ENCODE assay signal across 16 cellular contexts in the genomic region with DNA sequence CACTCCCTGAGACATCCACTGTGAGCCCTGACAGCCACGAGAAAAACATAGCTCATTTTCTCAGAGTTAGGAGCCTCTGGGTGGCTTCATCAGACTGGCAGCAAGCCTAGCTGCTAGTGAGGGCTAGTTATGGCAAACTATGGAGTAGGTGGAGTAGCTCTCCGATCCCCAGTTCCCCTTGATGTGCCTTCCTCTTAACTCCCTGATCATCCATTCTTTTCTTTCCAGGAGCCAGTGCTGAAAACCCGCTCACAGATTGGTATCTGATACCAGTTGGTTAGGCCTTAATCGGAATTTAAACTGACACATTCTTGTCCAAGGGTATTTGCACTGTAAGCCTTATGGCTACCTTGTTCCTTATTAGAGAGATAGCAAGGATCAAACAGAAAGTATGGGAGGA. TPM values are rescaled to one million over a fixed set of nuclear protein-coding genes. Genes with fewer than 3 reads are reported as not detected.
DNase-seq lines count a peak whose midpoint lies in the region; ATAC-seq and TF ChIP-seq lines count a peak whose summit lies in the region.
"Had no signal": no experiment of that assay in that cellular context is flagged by ENCODE, and none has a peak within 500 bp of the region (broad histone marks: within the 10 kb centered on the region; RNA-seq: fewer than 3 reads in every experiment).

No MANE protein-coding gene starts in this region.

- H2AFZ ChIP-seq in SK-N-SH (ENCODE audit: low read depth) (no peak overlapping the region), parathyroid adenoma (peak overlapping the region; percentile 60)

- peaks cover 5% of the 10 kb centered on the region for H3F3A ChIP-seq in SK-N-SH (replicated peaks; ENCODE audit: insufficient read depth)

- no peak overlapping the region for H3K4me3 ChIP-seq in SK-N-SH (ENCODE audit: low read depth in 2 of 2, low read length in 1 of 2)
- H3K4me3 ChIP-seq in esophagus muscularis mucosa, result no peak overlapping the region
- H3K4me3 ChIP-seq in parathyroid adenoma (ENCODE audit: low read depth, low read length), result no peak overlapping the region
- H3K4me3 ChIP-seq: BLaER1, HAP-1 had no signal

- TF ChIP-seq RAD21 in SK-N-SH (IDR thresholded peaks at IDR 0.05; ENCODE audit: low read length), result no peak

- no peak for TF ChIP-seq POLR2A in esophagus muscularis mucosa (IDR thresholded peaks at IDR 0.05; ENCODE audit: low read depth)

- TF ChIP-seq EP300 in SK-N-SH (IDR thresholded peaks at IDR 0.05; ENCODE audit: borderline replicate concordance in 1 of 2, low read depth in 1 of 2, low read length in 1 of 2) (no peak), esophagus muscularis mucosa (IDR thresholded peaks at IDR 0.05) (no peak)

- H3K36me3 ChIP-seq in SK-N-SH (replicated peaks in 1 of 2; ENCODE audit: control insufficient read depth in 1 of 2, insufficient read depth in 2 of 2, low read length in 1 of 2), result no peaks in the 10 kb centered on the region
- no peaks in the 10 kb centered on the region for H3K36me3 ChIP-seq in esophagus muscularis mucosa
- H3K36me3 ChIP-seq in parathyroid adenoma (ENCODE audit: control insufficient read depth, insufficient read depth, low read length), result no peaks in the 10 kb centered on the region
- H3K36me3 ChIP-seq: BLaER1, HAP-1 had no signal

- CTCF ChIA-PET in SK-N-SH (lab: Yijun Ruan, JAX), result interaction anchor here (0.8 to 1.0 kb wide), 2 partner anchors 30 kb away, joined by 3 read pairs; no protein-coding TSS in a partner anchor

- H3K79me2 ChIP-seq in SK-N-SH (ENCODE audit: insufficient read depth) (no peaks in the 10 kb centered on the region), parathyroid adenoma (no peaks in the 10 kb centered on the region)

- no peak for DNase-seq in SK-N-SH
- DNase-seq in esophagus muscularis mucosa (ENCODE audit: extremely low spot score), result peak; percentile 83
- DNase-seq in hypothalamus (lab: John Stamatoyannopoulos, UW), result no peak
- no peak for DNase-seq in Right ventricle myocardium inferior (ENCODE audit: missing footprints)
- DNase-seq in stimulated activated CD4-positive, alpha-beta T cell treated with anti-CD3 and anti-CD28 coated beads, Interleukin-2, amount 100 ng/mL, for 48 hours, result no peak
- DNase-seq: Calu3; CD4-positive, alpha-beta T cell; CD8-positive, alpha-beta memory T cell; DMS53; DMS79 treated with DMSO at 0.1 percent for 48 hours; GOT3 had no signal

- H4K20me1 ChIP-seq in SK-N-SH (ENCODE audit: insufficient read depth), result no peaks in the 10 kb centered on the region
- H4K20me1 ChIP-seq: BLaER1 had no signal

- H3K9me2 ChIP-seq in SK-N-SH, result no peaks in the 10 kb centered on the region

- intact Hi-C loops in esophagus muscularis mucosa (cut with DNase I) (no loop called here), Right ventricle myocardium inferior (cut with DNase I) (no loop called here)

- H3K9ac ChIP-seq in SK-N-SH (no peak overlapping the region), parathyroid adenoma (no peak overlapping the region)
- H3K9ac ChIP-seq: BLaER1 had no signal

- H3K27ac ChIP-seq in SK-N-SH (ENCODE audit: low read depth in 2 of 2, low read length in 1 of 2), result no peak overlapping the region
- no peak overlapping the region for H3K27ac ChIP-seq in esophagus muscularis mucosa (replicated peaks in 1 of 4)
- no peak overlapping the region for H3K27ac ChIP-seq in parathyroid adenoma
- H3K27ac ChIP-seq: 22Rv1, BLaER1 had no signal

- 64% methylated on average over 4 of the region's 4 CpGs for WGBS in SK-N-SH (ENCODE audit: low lambda C conversion rate)
- 78% methylated on average over 4 of the region's 4 CpGs for WGBS in esophagus muscularis mucosa

- TF ChIP-seq CTCF in SK-N-SH (IDR thresholded peaks at IDR 0.05) (no peak), esophagus muscularis mucosa (IDR thresholded peaks at IDR 0.05) (no peak), parathyroid adenoma (IDR thresholded peaks at IDR 0.05) (no peak)

- POLR2A ChIA-PET in SK-N-SH (lab: Yijun Ruan, JAX), result no interaction called here

- H3K4me2 ChIP-seq in SK-N-SH, result peak overlapping the region; percentile 22; the same call in 1 of the 2 replicates
- no peak overlapping the region for H3K4me2 ChIP-seq in parathyroid adenoma (ENCODE audit: low read length)

- H3K9me3 ChIP-seq in SK-N-SH (no peaks in the 10 kb centered on the region), esophagus muscularis mucosa (no peaks in the 10 kb centered on the region), parathyroid adenoma (ENCODE audit: control insufficient read depth, low read length) (no peaks in the 10 kb centered on the region)
- H3K9me3 ChIP-seq: BLaER1, HAP-1 had no signal

- ATAC-seq in SK-N-SH treated with all-trans-retinoic acid at 6 μM for 48 hours (no peak), Right ventricle myocardium inferior (no peak)

- H3K4me1 ChIP-seq in SK-N-SH (ENCODE audit: control insufficient read depth in 1 of 2, insufficient read depth in 2 of 2, low read depth in 1 of 2, low read length in 1 of 2) (peaks cover 0 to 4% of the 10 kb centered on the region in 2 experiments; a peak in 1 of 4 replicates), esophagus muscularis mucosa (peaks cover 0 to 49% (median 47%) of the 10 kb centered on the region in 4 donors), parathyroid adenoma (no peaks in the 10 kb centered on the region)

- H3K27me3 ChIP-seq in SK-N-SH (ENCODE audit: insufficient read depth) (no peaks in the 10 kb centered on the region), esophagus muscularis mucosa (no peaks in the 10 kb centered on the region), parathyroid adenoma (ENCODE audit: control insufficient read depth, insufficient read depth, low read length) (no peaks in the 10 kb centered on the region)
- H3K27me3 ChIP-seq: BLaER1 had no signal

TF ChIP-seq in SK-N-SH, 30 proteins besides CTCF, POLR2A, EP300 and RAD21:
- TF ChIP-seq GATA2 (CRISPR knock-in tag; IDR thresholded peaks at IDR 0.05) (no peak), RXRA (IDR thresholded peaks at IDR 0.05; ENCODE audit: borderline replicate concordance, low read depth) (no peak), FOXM1 (IDR thresholded peaks at IDR 0.05; ENCODE audit: low read depth) (no peak), RFX5 (IDR thresholded peaks at IDR 0.05; ENCODE audit: low read length) (no peak), RCOR1 (IDR thresholded peaks at IDR 0.05; ENCODE audit: low read length) (no peak), EZH2phosphoT487 (IDR thresholded peaks at IDR 0.05; ENCODE audit: borderline replicate concordance, low read depth) (no peak), SMC3 (IDR thresholded peaks at IDR 0.05; ENCODE audit: low read depth, low read length) (no peak)
TF ChIP-seq in SK-N-SH: peak in this region for 0.

TF ChIP-seq in SK-N-SH treated with all-trans-retinoic acid at 6 μM for 48 hours, 23 proteins besides CTCF, POLR2A, EP300 and RAD21 (continues in another document):
- TF ChIP-seq ESRRG (CRISPR knock-in tag; IDR thresholded peaks at IDR 0.05) (no peak), CSDC2 (CRISPR knock-in tag; IDR thresholded peaks at IDR 0.05) (no peak), ZFP3 (CRISPR knock-in tag; IDR thresholded peaks at IDR 0.05) (no peak), ZC3H10 (CRISPR knock-in tag; IDR thresholded peaks at IDR 0.05) (no peak), ZNF70 (CRISPR knock-in tag; IDR thresholded peaks at IDR 0.05) (no peak), GLIS3 (CRISPR knock-in tag; IDR thresholded peaks at IDR 0.05) (no peak), TCF4 (CRISPR knock-in tag; IDR thresholded peaks at IDR 0.05; ENCODE audit: borderline replicate concordance) (no peak), POU6F1 (CRISPR knock-in tag; IDR thresholded peaks at IDR 0.05; ENCODE audit: borderline replicate concordance, low read depth) (no peak), ZNF565 (CRISPR knock-in tag; conservative IDR thresholded peaks at IDR 0.05; ENCODE audit: low read depth) (no peak), SNAI2 (CRISPR knock-in tag; IDR thresholded peaks at IDR 0.05) (no peak)
- TF ChIP-seq, protein P1, sequence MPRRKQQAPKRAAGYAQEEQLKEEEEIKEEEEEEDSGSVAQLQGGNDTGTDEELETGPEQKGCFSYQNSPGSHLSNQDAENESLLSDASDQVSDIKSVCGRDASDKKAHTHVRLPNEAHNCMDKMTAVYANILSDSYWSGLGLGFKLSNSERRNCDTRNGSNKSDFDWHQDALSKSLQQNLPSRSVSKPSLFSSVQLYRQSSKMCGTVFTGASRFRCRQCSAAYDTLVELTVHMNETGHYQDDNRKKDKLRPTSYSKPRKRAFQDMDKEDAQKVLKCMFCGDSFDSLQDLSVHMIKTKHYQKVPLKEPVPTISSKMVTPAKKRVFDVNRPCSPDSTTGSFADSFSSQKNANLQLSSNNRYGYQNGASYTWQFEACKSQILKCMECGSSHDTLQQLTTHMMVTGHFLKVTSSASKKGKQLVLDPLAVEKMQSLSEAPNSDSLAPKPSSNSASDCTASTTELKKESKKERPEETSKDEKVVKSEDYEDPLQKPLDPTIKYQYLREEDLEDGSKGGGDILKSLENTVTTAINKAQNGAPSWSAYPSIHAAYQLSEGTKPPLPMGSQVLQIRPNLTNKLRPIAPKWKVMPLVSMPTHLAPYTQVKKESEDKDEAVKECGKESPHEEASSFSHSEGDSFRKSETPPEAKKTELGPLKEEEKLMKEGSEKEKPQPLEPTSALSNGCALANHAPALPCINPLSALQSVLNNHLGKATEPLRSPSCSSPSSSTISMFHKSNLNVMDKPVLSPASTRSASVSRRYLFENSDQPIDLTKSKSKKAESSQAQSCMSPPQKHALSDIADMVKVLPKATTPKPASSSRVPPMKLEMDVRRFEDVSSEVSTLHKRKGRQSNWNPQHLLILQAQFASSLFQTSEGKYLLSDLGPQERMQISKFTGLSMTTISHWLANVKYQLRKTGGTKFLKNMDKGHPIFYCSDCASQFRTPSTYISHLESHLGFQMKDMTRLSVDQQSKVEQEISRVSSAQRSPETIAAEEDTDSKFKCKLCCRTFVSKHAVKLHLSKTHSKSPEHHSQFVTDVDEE (CRISPR knock-in tag; IDR thresholded peaks at IDR 0.05), result no peak

RNA-seq across cellular contexts. Expression of gene PAXBP1, which starts 31.4 kb away (rescaled TPM):
- 9.4 and 11.6 TPM in 2 replicates for polyA plus RNA-seq in SK-N-SH (2012; rRNA removed)
- 5.7 and 6.7 TPM in 2 replicates for polyA plus RNA-seq in SK-N-SH (2012; cell fraction: cytosol; rRNA removed)
- 27.7 and 55.9 TPM in 2 replicates for polyA plus RNA-seq in SK-N-SH (2012; cell fraction: nucleus; rRNA removed)
- 10 to 100 TPM; 21.4 to 40.3 (median 24.5) TPM for total RNA-seq in esophagus muscularis mucosa
- 12.5 TPM for total RNA-seq in Right ventricle myocardium inferior
